ENCODE assay signal across 28 cellular contexts in genomic region chr2:130190237-130190636, GRCh38. TPM values are rescaled to one million over a fixed set of nuclear protein-coding genes. Genes with fewer than 3 reads are reported as not detected.
"Had no signal": no experiment of that assay in that cellular context is flagged by ENCODE, and none has a peak within 500 bp of the region (broad histone marks: within the 10 kb centered on the region; RNA-seq: fewer than 3 reads in every experiment).

No MANE protein-coding gene starts in this region.

- H3K36me3 ChIP-seq: breast epithelium, SJCRH30 had no signal

- ATAC-seq: activated T-cell treated with anti-CD3 and anti-CD28 coated beads, Interleukin-2, amount 50 U/mL, for 72 hours had no signal

- H3K4me3 ChIP-seq: breast epithelium, SJCRH30 had no signal

- H3K27me3 ChIP-seq: breast epithelium, SJCRH30 had no signal

- H3K9me3 ChIP-seq: breast epithelium, SJCRH30, SK-N-SH had no signal

- H3K27ac ChIP-seq: breast epithelium, SJCRH30, VCaP had no signal

- H3K4me1 ChIP-seq: breast epithelium, SJCRH30 had no signal

- DNase-seq: activated CD4-positive, alpha-beta memory T cell treated with anti-CD3 and anti-CD28 coated beads for 36 hours; activated CD4-positive, alpha-beta T cell treated with anti-CD3 and anti-CD28 coated beads, Interleukin-2, amount 10 ng/mL, durations not matched to agents 7 days and 5 days; activated CD4-positive, CD25-positive, alpha-beta regulatory T cell; activated CD8-positive, alpha-beta memory T cell treated with anti-CD3 and anti-CD28 coated beads for 24 hours; activated naive CD4-positive, alpha-beta T cell; activated T-cell treated with anti-CD3 and anti-CD28 coated beads, Interleukin-2, amount 50 U/mL, for 72 hours; aorta; caudate nucleus; Kasumi-1; NCI-H146; NCI-H187 treated with DMSO at 0.1 percent for 48 hours; NCI-H2081 treated with DMSO at 0.1 percent for 48 hours; NCI-H2171; NCI-H2227 treated with DMSO at 0.1 percent for 48 hours; NCI-H446 treated with DMSO at 0.1 percent for 48 hours; NCI-H524 treated with DMSO at 0.1 percent for 48 hours; NCI-H82; Right ventricle myocardium superior; RPMI8226; SJCRH30; SK-N-SH; T-helper 1 cell had no signal

RNA-seq across cellular contexts. Expression of gene TUBA3E, which starts 8.0 kb away (rescaled TPM):
- total RNA-seq: activated CD4-positive, alpha-beta memory T cell treated with anti-CD3 and anti-CD28 coated beads for 36 hours; activated CD4-positive, alpha-beta T cell treated with anti-CD3 and anti-CD28 coated beads, Interleukin-2, amount 10 ng/mL, durations not matched to agents 7 days and 5 days; activated T-cell treated with anti-CD3 and anti-CD28 coated beads, Interleukin-2, amount 50 U/mL, for 72 hours; activated T-helper 2 cell treated with anti-CD3 and anti-CD28 coated beads, Interferon-gamma antibody, Interleukin-2, Interleukin-4, amounts not matched to agents 10 μg/mL and 5 μg/mL and 100 μg/mL, durations not matched to agents 14 hours and 24 hours and 36 hours; aorta; breast epithelium; cerebellum; OCI-LY7; SJCRH30; T-helper 2 cell treated with Interferon-gamma antibody and Interleukin-4, amounts not matched to agents 100 ng/mL and 5 ng/mL, for 36 hours had no signal
- polyA plus RNA-seq: SK-N-SH had no signal
